8 cellular contexts compared by ENCODE assay signal in the genomic region with DNA sequence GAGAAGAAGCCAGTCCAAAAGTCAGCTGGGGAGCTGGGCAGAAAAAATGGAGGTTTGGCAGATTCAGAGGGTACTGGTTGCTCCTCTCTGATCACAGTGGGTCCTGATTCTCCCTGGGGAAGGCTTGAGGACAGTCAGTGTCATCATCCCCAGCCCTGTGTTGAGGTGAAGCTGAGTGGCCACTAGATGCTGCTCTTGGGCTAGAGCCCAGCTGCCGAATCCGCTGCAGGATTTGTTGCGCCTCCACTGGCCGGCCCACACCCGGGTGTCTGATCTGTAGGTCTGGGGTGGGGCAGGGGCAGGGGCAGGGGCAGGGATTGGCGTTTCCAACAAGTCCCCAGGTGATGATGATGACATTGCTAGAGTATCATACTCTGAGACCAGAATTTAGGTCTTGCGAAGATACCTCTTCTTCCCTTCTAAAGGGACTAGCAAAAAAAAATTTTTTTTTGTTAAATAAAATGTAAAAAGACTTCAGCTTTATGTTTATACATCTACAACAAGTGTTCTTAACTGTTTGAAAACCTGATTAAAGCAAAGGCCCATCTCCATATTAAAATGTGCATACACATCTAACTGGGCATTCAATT.
DNase-seq lines count a peak whose midpoint lies in the region; ATAC-seq and TF ChIP-seq lines count a peak whose summit lies in the region.

No MANE protein-coding gene starts in this region.

- H3K27me3 Mint-ChIP-seq in Calu3 (ENCODE audit: unreplicated experiment), result no peaks in the 10 kb centered on the region

- no peaks in the 10 kb centered on the region for H3K4me1 ChIP-seq in SJCRH30

- no peak overlapping the region for H3K27ac ChIP-seq in SJCRH30

- no peaks in the 10 kb centered on the region for H3K27me3 ChIP-seq in SJCRH30

- no peak for ATAC-seq in GM21576 (IDR thresholded peaks at IDR 0.05; ENCODE audit: unreplicated experiment)
- ATAC-seq in GM18517 (IDR thresholded peaks at IDR 0.05; ENCODE audit: unreplicated experiment), result no peak

- H3K9me3 ChIP-seq in SJCRH30 (replicated peaks), result no peaks in the 10 kb centered on the region

- no peak overlapping the region for H3K4me3 ChIP-seq in SJCRH30

- DNase-seq in Calu3 (peak; percentile 69), HT-29 (ENCODE audit: low spot score) (peak; percentile 71), SJCRH30 (peak; percentile 74 to 77), fibroblast of gingiva (ENCODE audit: low read depth) (peak; percentile 57), occipital lobe (lab: John Stamatoyannopoulos, UW) (peak; percentile 43), GOT3 (lab: John Stamatoyannopoulos, UW) (no peak)

- intact Hi-C loops in Calu3 (cut with micrococcal nuclease; ENCODE audit: unreplicated experiment), result loop anchor here (10.0 kb wide), 1 partner anchor 377 kb away; no protein-coding TSS in a partner anchor

- no peaks in the 10 kb centered on the region for H3K9me3 Mint-ChIP-seq in Calu3 (ENCODE audit: low read depth, unreplicated experiment)

- TF ChIP-seq CTCF in Calu3 (IDR thresholded peaks at IDR 0.05; ENCODE audit: unreplicated experiment), result peak; percentile 72

- BruUV-seq in Calu3 (replicated peaks; lab: Mats Ljungman, UMichigan), result no TSS peak

- peaks cover 5% of the 10 kb centered on the region for H3K36me3 ChIP-seq in SJCRH30

- CTCF ChIA-PET in Calu3 (lab: Charles Lee), result interaction anchor here (1.4 to 4.8 kb wide), 5 partner anchors 11 to 153 kb away, joined by 5 to 27 read pairs (median 20); a partner anchor contains a TSS

- no peak overlapping the region for H3K27ac Mint-ChIP-seq in Calu3 (ENCODE audit: unreplicated experiment)

- H3K36me3 Mint-ChIP-seq in Calu3 (ENCODE audit: insufficient read depth, unreplicated experiment), result peaks cover 11% of the 10 kb centered on the region

- H3K4me1 Mint-ChIP-seq in Calu3 (ENCODE audit: low read depth, unreplicated experiment), result no peaks in the 10 kb centered on the region

- no peak overlapping the region for H3K4me3 Mint-ChIP-seq in Calu3 (ENCODE audit: low read depth, unreplicated experiment)
